In the genomic region with DNA sequence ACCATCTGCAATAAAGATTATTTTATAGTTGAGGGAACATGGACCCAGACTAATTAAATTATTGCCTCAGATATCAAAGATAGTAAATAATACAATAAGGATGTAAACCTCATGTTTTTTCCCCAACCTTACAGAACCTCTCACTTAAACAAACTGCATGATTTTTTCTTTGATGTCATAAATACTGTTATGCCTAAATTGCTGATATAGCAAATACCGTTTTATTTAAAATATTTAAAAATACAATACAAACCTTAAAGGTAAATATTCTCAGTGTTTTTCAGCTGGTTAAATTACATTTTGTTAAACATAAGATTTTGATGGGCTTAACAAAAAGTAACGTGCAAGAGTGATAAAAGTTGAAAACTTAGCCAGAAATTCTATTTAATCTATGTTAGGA, we compare ENCODE assay signal across 24 cellular contexts. TPM values are rescaled to one million over a fixed set of nuclear protein-coding genes. Genes with fewer than 3 reads are reported as not detected.
DNase-seq lines count a peak whose midpoint lies in the region; ATAC-seq, FAIRE-seq and TF ChIP-seq lines count a peak whose summit lies in the region.
"Had no signal": no experiment of that assay in that cellular context is flagged by ENCODE, and none has a peak within 500 bp of the region (broad histone marks: within the 10 kb centered on the region; RNA-seq: fewer than 3 reads in every experiment).

No MANE protein-coding gene starts in this region.

- no peak for TF ChIP-seq RAD21 in HepG2 (CRISPR knock-in tag; IDR thresholded peaks at IDR 0.05)

- ATAC-seq in HepG2 (no peak), right lobe of liver (no peak), pancreas (no peak)
- no peak for ATAC-seq in activated CD8-positive, alpha-beta T cell treated with anti-CD3 and anti-CD28 coated beads for 36 hours
- ATAC-seq: GM23338 had no signal

- no peak for TF ChIP-seq CTCF in HepG2 (CRISPR knock-in tag; IDR thresholded peaks at IDR 0.05)
- no peak for TF ChIP-seq CTCF in right lobe of liver (IDR thresholded peaks at IDR 0.05)
- no peak for TF ChIP-seq CTCF in pancreas (IDR thresholded peaks at IDR 0.05)
- no peak for TF ChIP-seq CTCF in esophagus squamous epithelium (IDR thresholded peaks at IDR 0.05)
- TF ChIP-seq CTCF in activated CD8-positive, alpha-beta T cell treated with anti-CD3 and anti-CD28 coated beads for 36 hours (IDR thresholded peaks at IDR 0.05) = no peak

- H3K4me1 ChIP-seq in HepG2 (ENCODE audit: insufficient read depth, low read length) = no peaks in the 10 kb centered on the region
- H3K4me1 ChIP-seq in right lobe of liver = no peaks in the 10 kb centered on the region
- H3K4me1 ChIP-seq in pancreas = peaks cover 0 to 9% (median 0%) of the 10 kb centered on the region in 3 donors
- no peaks in the 10 kb centered on the region for H3K4me1 ChIP-seq in esophagus squamous epithelium

- H3K4me3 Mint-ChIP-seq in activated CD8-positive, alpha-beta T cell treated with anti-CD3 and anti-CD28 coated beads for 36 hours = no peak overlapping the region
- H3K4me3 Mint-ChIP-seq: CD14-positive monocyte; CD4-positive, alpha-beta T cell; CD8-positive, alpha-beta memory T cell; GM23338; HFFc6 had no signal

- H4K20me1 ChIP-seq in HepG2 (ENCODE audit: insufficient read depth, low read length) = no peaks in the 10 kb centered on the region
- H4K20me1 ChIP-seq: BLaER1 treated with 17β-estradiol and CSF1 and Interleukin-3, amounts not matched to agents 10 nM and 100 nM had no signal

- H3K4me3 ChIP-seq in HepG2 (replicated peaks in 1 of 3; ENCODE audit: insufficient read depth in 1 of 3, low read depth in 2 of 3, low read length in 3 of 3) (no peak overlapping the region), right lobe of liver (no peak overlapping the region), pancreas (no peak overlapping the region), esophagus squamous epithelium (no peak overlapping the region)
- H3K4me3 ChIP-seq: BLaER1 treated with 17β-estradiol and CSF1 and Interleukin-3, amounts not matched to agents 10 nM and 100 nM; GM23338; HAP-1 had no signal

- no peaks in the 10 kb centered on the region for H3K9me3 Mint-ChIP-seq in activated CD8-positive, alpha-beta T cell treated with anti-CD3 and anti-CD28 coated beads for 36 hours
- H3K9me3 Mint-ChIP-seq: CD8-positive, alpha-beta memory T cell; HFFc6 had no signal

- 9% methylated on average over 2 of the region's 2 CpGs for WGBS in HepG2 (ENCODE audit: low lambda C conversion rate)
- 74% methylated on average over 2 of the region's 2 CpGs for WGBS in right lobe of liver (ENCODE audit: insufficient coverage, low coverage, low lambda C conversion rate, missing lambda C conversion rate)
- WGBS in pancreas, 2 donors = 42 to 61% methylated on average over 2 of the region's 2 CpGs
- WGBS in esophagus squamous epithelium, 2 donors = 74 to 80% methylated on average over 2 of the region's 2 CpGs

- TF ChIP-seq EP300 in HepG2 (IDR thresholded peaks at IDR 0.05; ENCODE audit: low read depth in 2 of 2, low read length in 2 of 2) (no peak), HepG2 (CRISPR knock-in tag; IDR thresholded peaks at IDR 0.05; ENCODE audit: borderline replicate concordance) (no peak)

- no peaks in the 10 kb centered on the region for H3K4me1 Mint-ChIP-seq in activated CD8-positive, alpha-beta T cell treated with anti-CD3 and anti-CD28 coated beads for 36 hours (ENCODE audit: low read depth)
- H3K4me1 Mint-ChIP-seq: CD8-positive, alpha-beta memory T cell; GM23338 had no signal

- no peaks in the 10 kb centered on the region for H3K9me3 ChIP-seq in HepG2 (ENCODE audit: low read length)
- no peaks in the 10 kb centered on the region for H3K9me3 ChIP-seq in right lobe of liver
- H3K9me3 ChIP-seq in pancreas = no peaks in the 10 kb centered on the region
- no peaks in the 10 kb centered on the region for H3K9me3 ChIP-seq in esophagus squamous epithelium
- H3K9me3 ChIP-seq: BE2C, HAP-1 had no signal

- intact Hi-C loops in HepG2 (cut with micrococcal nuclease; ENCODE audit: unreplicated experiment) (no loop called here), right lobe of liver (cut with DNase I) (no loop called here), pancreas (cut with DNase I) (no loop called here), esophagus squamous epithelium (cut with DNase I) (no loop called here)
- intact Hi-C loops in activated CD8-positive, alpha-beta T cell treated with anti-CD3 and anti-CD28 coated beads for 36 hours (cut with micrococcal nuclease) = no loop called here

- no peaks in the 10 kb centered on the region; a peak in 1 of 5 replicates for H3K27me3 ChIP-seq in HepG2 (ENCODE audit: control insufficient read depth in 1 of 2, insufficient read depth in 2 of 2, low read length in 2 of 2)
- no peaks in the 10 kb centered on the region for H3K27me3 ChIP-seq in right lobe of liver
- H3K27me3 ChIP-seq in pancreas = no peaks in the 10 kb centered on the region
- H3K27me3 ChIP-seq in esophagus squamous epithelium = no peaks in the 10 kb centered on the region
- H3K27me3 ChIP-seq: BE2C; BLaER1 treated with 17β-estradiol and CSF1 and Interleukin-3, amounts not matched to agents 10 nM and 100 nM had no signal

- BruUV-seq in HepG2 (replicated peaks; lab: Mats Ljungman, UMichigan) = no TSS peak

- no peaks in the 10 kb centered on the region for H3K36me3 Mint-ChIP-seq in activated CD8-positive, alpha-beta T cell treated with anti-CD3 and anti-CD28 coated beads for 36 hours (ENCODE audit: low read depth)
- H3K36me3 Mint-ChIP-seq: CD14-positive monocyte had no signal

- POLR2A ChIA-PET in HepG2 (lab: Yijun Ruan, JAX) = no interaction called here
- POLR2A ChIA-PET in activated CD8-positive, alpha-beta T cell treated with anti-CD3 and anti-CD28 coated beads for 36 hours (lab: Charles Lee) = no interaction called here

- no peak overlapping the region for H2AFZ ChIP-seq in HepG2 (ENCODE audit: low read length)

- no peaks in the 10 kb centered on the region for H3K36me3 ChIP-seq in HepG2 (replicated peaks in 1 of 2; ENCODE audit: control insufficient read depth in 1 of 2, insufficient read depth in 2 of 2, low read length in 2 of 2)
- H3K36me3 ChIP-seq in right lobe of liver = no peaks in the 10 kb centered on the region
- H3K36me3 ChIP-seq in pancreas = no peaks in the 10 kb centered on the region
- H3K36me3 ChIP-seq in esophagus squamous epithelium = no peaks in the 10 kb centered on the region
- H3K36me3 ChIP-seq: BE2C; BLaER1 treated with 17β-estradiol and CSF1 and Interleukin-3, amounts not matched to agents 10 nM and 100 nM; HAP-1 had no signal

- peaks cover 19% of the 10 kb centered on the region for H3K27me3 Mint-ChIP-seq in activated CD8-positive, alpha-beta T cell treated with anti-CD3 and anti-CD28 coated beads for 36 hours

- no peak for TF ChIP-seq POLR2A in HepG2 (IDR thresholded peaks at IDR 0.05; ENCODE audit: insufficient read depth in 1 of 2, low read depth in 2 of 2, low read length in 2 of 2)
- TF ChIP-seq POLR2A in right lobe of liver (IDR thresholded peaks at IDR 0.05) = no peak
- TF ChIP-seq POLR2A in esophagus squamous epithelium (IDR thresholded peaks at IDR 0.05) = no peak

- no peak for FAIRE-seq in HepG2 (lab: Jason Lieb, UNC)
- FAIRE-seq in colon (lab: Jason Lieb, UNC) = peak; percentile 83
- peak; percentile 75 for FAIRE-seq in pancreas (lab: Jason Lieb, UNC)
- FAIRE-seq: GM12891, GM18507, H54 had no signal

- no peak overlapping the region for H3K4me2 ChIP-seq in HepG2 (ENCODE audit: low read depth, low read length)
- H3K4me2 ChIP-seq: BLaER1 treated with 17β-estradiol and CSF1 and Interleukin-3, amounts not matched to agents 10 nM and 100 nM; GM23338 had no signal

- in situ Hi-C loops in HepG2 (cut with HindIII; ENCODE audit: extremely low pct_ligation_motif_present, low pct_unique_long_range_greater_than_20kb) = no loop called here

- no peak overlapping the region for H3K27ac ChIP-seq in HepG2 (ENCODE audit: extremely low read length, insufficient read depth, low read length)
- no peak overlapping the region for H3K27ac ChIP-seq in right lobe of liver
- H3K27ac ChIP-seq in pancreas = no peak overlapping the region
- no peak overlapping the region for H3K27ac ChIP-seq in esophagus squamous epithelium
- H3K27ac ChIP-seq: 22Rv1; BLaER1 treated with 17β-estradiol and CSF1 and Interleukin-3, amounts not matched to agents 10 nM and 100 nM had no signal

- DNase-seq in HepG2 (ENCODE audit: low spot score) = no peak
- no peak for DNase-seq in right lobe of liver
- DNase-seq in pancreas = no peak
- DNase-seq in esophagus squamous epithelium (lab: John Stamatoyannopoulos, UW) = no peak
- DNase-seq in activated CD8-positive, alpha-beta T cell treated with anti-CD3 and anti-CD28 coated beads for 36 hours = no peak
- DNase-seq: ACHN; AML-193; BE2C; CD4-positive, alpha-beta T cell; CD8-positive, alpha-beta memory T cell; DMS 273 treated with DMSO at 0.1 percent for 48 hours; DMS79; EL; GF-D8; HFFc6 had no signal

- H3K27ac Mint-ChIP-seq in activated CD8-positive, alpha-beta T cell treated with anti-CD3 and anti-CD28 coated beads for 36 hours = no peak overlapping the region
- H3K27ac Mint-ChIP-seq: CD14-positive monocyte; CD4-positive, alpha-beta T cell; CD8-positive, alpha-beta memory T cell; GM23338; HFFc6 had no signal

- H3K79me2 ChIP-seq in HepG2 (ENCODE audit: insufficient read depth, low read length) = no peaks in the 10 kb centered on the region

- H3K9ac ChIP-seq in HepG2 (ENCODE audit: insufficient read depth, low read depth, low read length) = no peak overlapping the region
- H3K9ac ChIP-seq: BLaER1 treated with 17β-estradiol and CSF1 and Interleukin-3, amounts not matched to agents 10 nM and 100 nM had no signal

- CTCF ChIA-PET in HepG2 (lab: Yijun Ruan, JAX; ENCODE audit: low intra/inter-chr PET ratio, low total read pairs) = no interaction called here
- CTCF ChIA-PET in activated CD8-positive, alpha-beta T cell treated with anti-CD3 and anti-CD28 coated beads for 36 hours (lab: Charles Lee) = no interaction called here

RNA-seq across cellular contexts. Expression of gene RGS2, which starts 24.4 kb away (rescaled TPM):
- total RNA-seq in HepG2 (2016; rRNA removed; fragmentation: Illumina TruSeq; extraction: Trizol) (0.64 and 0.86 TPM in 2 replicates), right lobe of liver (10 to 100 TPM in 1 of 6 experiments, 1 to 10 TPM in 5; 2.5 to 10.9 (median 5.2) TPM), pancreas (100 to 1,000 TPM in 2 of 6 donors, 10 to 100 TPM in 3, 1 to 10 TPM in 1; 9.2 to 534 (median 17.0) TPM), esophagus squamous epithelium (100 to 1,000 TPM in 1 of 4 donors, 10 to 100 TPM in 2, 1 to 10 TPM in 1; 7.9 to 115 (median 26.6) TPM)
- total RNA-seq in HepG2 (2016; cell fraction: cytosol; rRNA removed; fragmentation: Illumina TruSeq; extraction: Trizol; ENCODE audit: low read depth) = 0.20 TPM in 1 of 2 replicates, not detected in the other
- 0.76 and 0.78 TPM in 2 replicates for total RNA-seq in HepG2 (2016; cell fraction: insoluble cytoplasmic fraction; rRNA removed; fragmentation: Illumina TruSeq; extraction: Trizol)
- 0.21 and 0.43 TPM in 2 replicates for total RNA-seq in HepG2 (2016; cell fraction: membrane; rRNA removed; fragmentation: Illumina TruSeq; extraction: Trizol)
- total RNA-seq in HepG2 (2016; cell fraction: nucleus; rRNA removed; fragmentation: Illumina TruSeq; extraction: Trizol) = 0.60 and 0.90 TPM in 2 replicates
- polyA plus RNA-seq in HepG2 (2011; rRNA removed) (1.4 and 2.0 TPM in 2 replicates), pancreas (100 to 1,000 TPM in 1 of 2 donors, 10 to 100 TPM in 1; 94.5 to 311 TPM)
- 0.71 and 1.3 TPM in 2 replicates for polyA plus RNA-seq in HepG2 (2011; cell fraction: cytosol; rRNA removed)
- polyA plus RNA-seq in HepG2 (2011; cell fraction: nucleus; rRNA removed) = 0.16 and 1.3 TPM in 2 replicates
- polyA plus RNA-seq in HepG2 (2012) = 1.0 and 1.9 TPM in 2 replicates
- 0.07 and 0.16 TPM in 2 replicates for polyA plus RNA-seq in HepG2 (2016; cell fraction: cytosol; fragmentation: Illumina TruSeq; extraction: Trizol; ENCODE audit: low read depth)
- polyA plus RNA-seq in HepG2 (2016; cell fraction: insoluble cytoplasmic fraction; fragmentation: Illumina TruSeq; extraction: Trizol; ENCODE audit: low read depth) = 0.46 and 0.48 TPM in 2 replicates
- polyA plus RNA-seq in HepG2 (2016; cell fraction: membrane; fragmentation: Illumina TruSeq; extraction: Trizol; ENCODE audit: low read depth) = 0.32 and 0.48 TPM in 2 replicates
- 0.59 and 1.6 TPM in 2 replicates for polyA plus RNA-seq in HepG2 (2016; cell fraction: nucleus; fragmentation: Illumina TruSeq; extraction: Trizol; ENCODE audit: insufficient read depth, low read depth)
- polyA minus RNA-seq in HepG2 (2011; rRNA and poly(A)+ RNA removed; ENCODE audit: low replicate concordance) = 1.1 and 5.9 TPM in 2 replicates
- 2.7 and 3.4 TPM in 2 replicates for polyA minus RNA-seq in HepG2 (2011; cell fraction: cytosol; rRNA and poly(A)+ RNA removed)
- polyA minus RNA-seq in HepG2 (2011; cell fraction: nucleus; rRNA and poly(A)+ RNA removed) = 4.0 and 6.0 TPM in 2 replicates
- 1 to 10 TPM; 5.7 to 6.3 TPM for total RNA-seq in activated CD8-positive, alpha-beta T cell treated with anti-CD3 and anti-CD28 coated beads for 36 hours
